Comparison of ENCODE assay signal across 8 cellular contexts in the genomic region with DNA sequence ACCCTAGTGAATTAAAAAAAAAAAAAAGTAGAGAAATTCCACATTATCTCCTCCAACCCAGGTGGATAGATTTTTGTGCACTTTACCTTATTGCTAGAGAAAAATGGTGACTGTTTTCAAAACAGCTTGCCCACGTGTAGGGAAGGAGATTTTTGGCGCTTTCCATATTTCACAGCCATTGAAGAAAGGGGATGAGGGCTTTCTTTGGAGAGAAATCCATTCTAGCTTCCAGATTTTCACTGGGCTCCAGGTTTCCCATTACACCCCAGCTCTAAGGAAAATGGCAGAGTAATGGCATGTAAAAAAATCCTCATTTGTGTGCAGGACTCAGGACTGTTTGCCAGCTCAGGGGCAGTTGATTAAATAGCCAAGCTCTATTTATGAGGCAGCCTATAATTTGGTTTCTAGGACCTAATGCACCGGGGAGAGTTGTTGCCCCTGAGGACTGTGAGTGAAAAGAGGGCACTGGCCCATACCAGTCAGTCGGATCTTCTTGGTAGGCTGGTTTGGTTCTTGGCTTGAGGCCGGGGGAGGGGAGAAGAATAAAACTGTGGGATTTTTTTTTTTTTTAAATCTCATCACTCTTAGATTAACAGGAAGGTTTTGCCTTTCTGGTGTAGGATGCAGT. TPM values are rescaled to one million over a fixed set of nuclear protein-coding genes. Genes with fewer than 3 reads are reported as not detected.
DNase-seq lines count a peak whose midpoint lies in the region; ATAC-seq and TF ChIP-seq lines count a peak whose summit lies in the region.

No MANE protein-coding gene starts in this region.

- TSS peak; percentile 35 for BruUV-seq in Caco-2 (replicated peaks; lab: Mats Ljungman, UMichigan)

- H3K27ac ChIP-seq in duodenal mucosa (ENCODE audit: low read depth, low read length), result peak overlapping the region; percentile 92
- H3K27ac ChIP-seq in osteoblast (ENCODE audit: low read depth, low read length), result peak overlapping the region; percentile 86

- CTCF ChIA-PET in Caco-2 (lab: Charles Lee), result interaction anchor here (1.1 to 2.2 kb wide), 4 partner anchors 17 to 193 kb away, joined by 3 to 38 read pairs (median 7); partner anchors contain the start of gene PIGV

- no peaks in the 10 kb centered on the region for H3K9me3 Mint-ChIP-seq in Caco-2 (ENCODE audit: unreplicated experiment)

- no peaks in the 10 kb centered on the region for H3K27me3 ChIP-seq in Caco-2 (replicated peaks; ENCODE audit: control insufficient read depth, insufficient read depth, low read length)
- no peaks in the 10 kb centered on the region for H3K27me3 ChIP-seq in duodenal mucosa (ENCODE audit: control insufficient read depth in 1 of 2, insufficient read depth in 2 of 2, low read length in 2 of 2)
- H3K27me3 ChIP-seq in osteoblast (ENCODE audit: insufficient read depth, low read length), result no peaks in the 10 kb centered on the region

- intact Hi-C loops in Caco-2 (cut with micrococcal nuclease; ENCODE audit: unreplicated experiment), result loop anchor here (5.0 to 10.0 kb wide), 2 partner anchors 91 to 171 kb away; partner anchors contain the start of gene SFN

- H3K36me3 ChIP-seq in Caco-2 (ENCODE audit: control insufficient read depth, insufficient read depth, low read length) (no peaks in the 10 kb centered on the region), duodenal mucosa (ENCODE audit: control insufficient read depth in 1 of 2, insufficient read depth in 2 of 2, low read length in 2 of 2) (no peaks in the 10 kb centered on the region), osteoblast (ENCODE audit: insufficient read depth, low read length) (no peaks in the 10 kb centered on the region)

- H3K4me1 Mint-ChIP-seq in Caco-2 (ENCODE audit: low read depth, unreplicated experiment), result peaks cover 17% of the 10 kb centered on the region

- H3K4me2 ChIP-seq in osteoblast (ENCODE audit: insufficient read depth, low read length), result peak overlapping the region; percentile 93

- H3K4me3 Mint-ChIP-seq in Caco-2 (ENCODE audit: unreplicated experiment), result no peak overlapping the region

- H3K36me3 Mint-ChIP-seq in Caco-2 (ENCODE audit: insufficient read depth, unreplicated experiment), result peaks cover 37% of the 10 kb centered on the region

- H3K9ac ChIP-seq in duodenal mucosa (ENCODE audit: low read depth in 1 of 2, low read length in 2 of 2), result peak overlapping the region; percentile 85 to 98

- TF ChIP-seq CTCF in Caco-2 (IDR thresholded peaks at IDR 0.05; ENCODE audit: insufficient read depth in 1 of 2, low read depth in 1 of 2, low read length in 1 of 2, severe bottlenecking in 1 of 2, unreplicated experiment in 1 of 2) (no peak), osteoblast (IDR thresholded peaks at IDR 0.05; ENCODE audit: extremely low read depth, low read depth, low read length) (no peak)

- POLR2A ChIA-PET in Caco-2 (lab: Charles Lee), result interaction anchor here (0.5 to 2.5 kb wide), 8 partner anchors 12 to 343 kb away, joined by 3 to 16 read pairs (median 6); partner anchors contain the start of genes PIGV, RPS6KA1 and TENT5B

- DNase-seq in Caco-2 (no peak), NCI-H69 (lab: John Stamatoyannopoulos, UW) (peak; percentile 37), osteoblast (ENCODE audit: insufficient read length, low spot score, missing footprints) (peak; percentile 32), NCI-H1105 (lab: John Stamatoyannopoulos, UW) (no peak), KG1 (lab: John Stamatoyannopoulos, UW) (no peak), DMS153 (lab: John Stamatoyannopoulos, UW) (no peak)

- no peaks in the 10 kb centered on the region for H3K9me3 ChIP-seq in Caco-2
- no peaks in the 10 kb centered on the region for H3K9me3 ChIP-seq in duodenal mucosa (ENCODE audit: control insufficient read depth in 1 of 2, low read length in 2 of 2)
- H3K9me3 ChIP-seq in osteoblast (ENCODE audit: low read depth, low read length), result no peaks in the 10 kb centered on the region

- H3K27ac Mint-ChIP-seq in Caco-2 (ENCODE audit: unreplicated experiment), result peak overlapping the region; percentile 97

- H3K27me3 Mint-ChIP-seq in Caco-2 (ENCODE audit: insufficient read depth, unreplicated experiment), result no peaks in the 10 kb centered on the region

- H3K4me1 ChIP-seq in Caco-2 (peaks cover 24% of the 10 kb centered on the region), duodenal mucosa (ENCODE audit: control insufficient read depth in 1 of 2, insufficient read depth in 2 of 2, low read length in 2 of 2) (peaks cover 28 to 36% of the 10 kb centered on the region in 2 donors), osteoblast (ENCODE audit: insufficient read depth, low read length) (peaks cover 25% of the 10 kb centered on the region)

- H3K4me3 ChIP-seq in Caco-2 (ENCODE audit: low read depth, low read length), result peak overlapping the region; percentile 37
- H3K4me3 ChIP-seq in duodenal mucosa (ENCODE audit: low read depth in 1 of 2, low read length in 2 of 2), result peak overlapping the region; percentile 86 to 92
- peak overlapping the region; percentile 75 for H3K4me3 ChIP-seq in osteoblast (ENCODE audit: insufficient read depth, low read length)

- peak overlapping the region; percentile 16 for H2AFZ ChIP-seq in osteoblast (ENCODE audit: low read length)

- peaks cover 10% of the 10 kb centered on the region for H4K20me1 ChIP-seq in osteoblast (ENCODE audit: insufficient read depth, low read length)

- no peak for ATAC-seq in HG03571 (IDR thresholded peaks at IDR 0.05; ENCODE audit: unreplicated experiment)

- H3K79me2 ChIP-seq in osteoblast (ENCODE audit: insufficient read depth, low read length), result peaks cover 24% of the 10 kb centered on the region

RNA-seq across cellular contexts. Expression of gene ARID1A, which starts 2.1 kb away (rescaled TPM):
- total RNA-seq in Caco-2 (2022) (66.5 and 73.3 TPM in 2 replicates), osteoblast (22.8 and 23.6 TPM in 2 replicates)

Comparison
In these comparisons a context has a peak if more than half of its experiments do, and no peak if none do; other contexts are left out.
1. DNase-seq: peak in NCI-H69 (single experiment) and osteoblast (single experiment); none in Caco-2 (0 of 2), NCI-H1105 (single experiment), KG1 (single experiment) and DMS153 (single experiment).
2. H3K4me3 ChIP-seq: peak in every context shown above with its lines; median percentile 89 in duodenal mucosa; 75 in osteoblast; 37 in Caco-2.